11 cellular contexts compared by ENCODE assay signal in genomic region chr17:8357910-8358309, GRCh38. TPM values are rescaled to one million over a fixed set of nuclear protein-coding genes. Genes with fewer than 3 reads are reported as not detected.
"Had no signal": no experiment of that assay in that cellular context is flagged by ENCODE, and none has a peak within 500 bp of the region (broad histone marks: within the 10 kb centered on the region; RNA-seq: fewer than 3 reads in every experiment).

No MANE protein-coding gene starts in this region.

- H3K36me3 ChIP-seq: HAP-1 had no signal

- ATAC-seq: HCT116, K562 had no signal

- H3K4me3 Mint-ChIP-seq: HFFc6 had no signal

- H3K4me3 ChIP-seq: GM23248, HAP-1, K562 had no signal

- H3K27ac Mint-ChIP-seq: HFFc6 had no signal

- H3K27ac ChIP-seq: GM23248 had no signal

- H3K9me3 Mint-ChIP-seq: HFFc6 had no signal

- H3K9me3 ChIP-seq: HAP-1 had no signal

- DNase-seq: GM23248, GOT3, H7, HFFc6, IMR-90, KG1 had no signal

RNA-seq across cellular contexts. Expression of gene ODF4, which starts 18.3 kb away (rescaled TPM):
- total RNA-seq: GM23248, H4, H7, HFFc6, HT-29, IMR-90, K562 had no signal

RNA-seq across cellular contexts. Expression of gene RNF222, which starts 39.7 kb away (rescaled TPM):
- total RNA-seq: GM23248, H4, H7, HFFc6, HT-29, IMR-90, K562 had no signal

RNA-seq across cellular contexts. Expression of gene ARHGEF15, which starts 47.9 kb away (rescaled TPM):
- total RNA-seq: GM23248, H4, HFFc6, HT-29, IMR-90, K562 had no signal
